ENCODE assay signal across 32 cellular contexts in genomic region chr15:75502360-75502759, GRCh38.
"Had no signal": no experiment of that assay in that cellular context is flagged by ENCODE, and none has a peak within 500 bp of the region (broad histone marks: within the 10 kb centered on the region; RNA-seq: fewer than 3 reads in every experiment).

No MANE protein-coding gene starts in this region.

- H3K27me3 Mint-ChIP-seq: activated B cell treated with CpG ODN at 0.5 μM for 24 hours; activated CD4-positive, alpha-beta memory T cell treated with anti-CD3 and anti-CD28 coated beads for 36 hours; activated CD4-positive, alpha-beta T cell treated with anti-CD3 and anti-CD28 coated beads, Interleukin-2, amount 10 ng/mL, durations not matched to agents 24 days and 14 days; activated naive CD4-positive, alpha-beta T cell treated with anti-CD3 and anti-CD28 coated beads, Interleukin-2, amount 10 ng/mL, durations not matched to agents 7 days and 5 days; activated naive CD8-positive, alpha-beta T cell treated with anti-CD3 and anti-CD28 coated beads, Interleukin-2, amount 10 ng/mL, durations not matched to agents 7 days and 5 days; brain; dendritic cell treated with granulocyte-macrophage colony-stimulating factor and Interleukin-4, amounts not matched to agents 40 ng/mL and 50 ng/mL, for 4 days; T-cell had no signal

- H3K4me1 ChIP-seq: ascending aorta, breast epithelium, esophagus muscularis mucosa, foreskin keratinocyte, gastrocnemius medialis had no signal

- H3K27ac ChIP-seq: ascending aorta, breast epithelium, cardiac muscle cell, coronary artery, dorsolateral prefrontal cortex, esophagus muscularis mucosa, foreskin keratinocyte, gastrocnemius medialis, WERI-Rb-1 had no signal

- H3K4me3 Mint-ChIP-seq: activated B cell treated with CpG ODN at 0.5 μM for 24 hours; activated CD4-positive, alpha-beta memory T cell treated with anti-CD3 and anti-CD28 coated beads for 36 hours; activated CD4-positive, alpha-beta T cell treated with anti-CD3 and anti-CD28 coated beads, Interleukin-2, amount 10 ng/mL, durations not matched to agents 24 days and 14 days; activated naive CD4-positive, alpha-beta T cell treated with anti-CD3 and anti-CD28 coated beads, Interleukin-2, amount 10 ng/mL, durations not matched to agents 7 days and 5 days; activated naive CD8-positive, alpha-beta T cell treated with anti-CD3 and anti-CD28 coated beads, Interleukin-2, amount 10 ng/mL, durations not matched to agents 7 days and 5 days; activated T-cell treated with anti-CD3 and anti-CD28 coated beads, Interleukin-2, amount 50 U/mL, for 4 hours; brain; dendritic cell treated with granulocyte-macrophage colony-stimulating factor and Interleukin-4, amounts not matched to agents 40 ng/mL and 50 ng/mL, for 4 days; endodermal cell; T-cell; T-helper 1 cell treated with Interleukin-12 subunit alpha and Interleukin-12 subunit beta and Interleukin-4 antibody, amounts not matched to agents 30 μg/mL and 1 μg/mL, for 36 hours had no signal

- H3K27me3 ChIP-seq: ascending aorta, breast epithelium, cardiac muscle cell, dorsolateral prefrontal cortex, esophagus muscularis mucosa, foreskin keratinocyte, gastrocnemius medialis had no signal

- H3K27ac Mint-ChIP-seq: activated B cell treated with CpG ODN at 0.5 μM for 24 hours; activated CD4-positive, alpha-beta memory T cell treated with anti-CD3 and anti-CD28 coated beads for 36 hours; activated CD4-positive, alpha-beta T cell treated with anti-CD3 and anti-CD28 coated beads, Interleukin-2, amount 10 ng/mL, durations not matched to agents 24 days and 14 days; activated naive CD4-positive, alpha-beta T cell treated with anti-CD3 and anti-CD28 coated beads, Interleukin-2, amount 50 U/mL, for 72 hours; activated naive CD8-positive, alpha-beta T cell treated with anti-CD3 and anti-CD28 coated beads, Interleukin-2, amount 10 ng/mL, durations not matched to agents 7 days and 5 days; brain; dendritic cell treated with granulocyte-macrophage colony-stimulating factor and Interleukin-4, amounts not matched to agents 40 ng/mL and 50 ng/mL, for 4 days; endodermal cell; T-cell; T-helper 1 cell treated with Interleukin-12 subunit alpha and Interleukin-12 subunit beta and Interleukin-4 antibody, amounts not matched to agents 30 μg/mL and 1 μg/mL, for 36 hours had no signal

- H3K4me3 ChIP-seq: ascending aorta, breast epithelium, cardiac muscle cell, coronary artery, dorsolateral prefrontal cortex, esophagus muscularis mucosa, gastrocnemius medialis had no signal

- DNase-seq: activated B cell treated with CpG ODN at 0.5 μM for 24 hours; activated CD4-positive, alpha-beta memory T cell treated with anti-CD3 and anti-CD28 coated beads for 36 hours; activated CD4-positive, alpha-beta T cell treated with anti-CD3 and anti-CD28 coated beads, Interleukin-2, amount 10 ng/mL, durations not matched to agents 24 days and 14 days; activated CD8-positive, alpha-beta memory T cell treated with anti-CD3 and anti-CD28 coated beads for 24 hours; activated gamma-delta T cell; activated naive CD4-positive, alpha-beta T cell; activated naive CD4-positive, alpha-beta T cell treated with anti-CD3 and anti-CD28 coated beads, Interleukin-2, amount 10 ng/mL, durations not matched to agents 7 days and 5 days; activated naive CD8-positive, alpha-beta T cell treated with anti-CD3 and anti-CD28 coated beads, Interleukin-2, amount 10 ng/mL, durations not matched to agents 7 days and 5 days; activated T-cell treated with anti-CD3 and anti-CD28 coated beads, Interleukin-2, amount 50 U/mL, for 4 hours; central memory CD4-positive, alpha-beta T cell; cerebellar nuclear complex; dorsolateral prefrontal cortex; effector memory CD4-positive, alpha-beta T cell; endodermal cell; erythroblast; foreskin keratinocyte; gastrocnemius medialis; glutamatergic neuron; SW 1271; T-cell; T1000; WERI-Rb-1 had no signal

- H3K9me3 Mint-ChIP-seq: activated B cell treated with CpG ODN at 0.5 μM for 24 hours; activated CD4-positive, alpha-beta memory T cell treated with anti-CD3 and anti-CD28 coated beads for 36 hours; activated CD4-positive, alpha-beta T cell treated with anti-CD3 and anti-CD28 coated beads, Interleukin-2, amount 10 ng/mL, durations not matched to agents 24 days and 14 days; activated naive CD4-positive, alpha-beta T cell treated with anti-CD3 and anti-CD28 coated beads, Interleukin-2, amount 10 ng/mL, durations not matched to agents 7 days and 5 days; activated naive CD4-positive, alpha-beta T cell treated with anti-CD3 and anti-CD28 coated beads, Interleukin-2, amount 50 U/mL, for 72 hours; activated naive CD8-positive, alpha-beta T cell treated with anti-CD3 and anti-CD28 coated beads, Interleukin-2, amount 10 ng/mL, durations not matched to agents 7 days and 5 days; activated T-cell treated with anti-CD3 and anti-CD28 coated beads, Interleukin-2, amount 50 U/mL, for 4 hours; dendritic cell treated with granulocyte-macrophage colony-stimulating factor and Interleukin-4, amounts not matched to agents 40 ng/mL and 50 ng/mL, for 4 days; T-cell; T-helper 1 cell treated with Interleukin-12 subunit alpha and Interleukin-12 subunit beta and Interleukin-4 antibody, amounts not matched to agents 30 μg/mL and 1 μg/mL, for 36 hours had no signal

- H3K4me1 Mint-ChIP-seq: activated B cell treated with CpG ODN at 0.5 μM for 24 hours; activated CD4-positive, alpha-beta T cell treated with anti-CD3 and anti-CD28 coated beads, Interleukin-2, amount 10 ng/mL, durations not matched to agents 24 days and 14 days; activated naive CD4-positive, alpha-beta T cell treated with anti-CD3 and anti-CD28 coated beads, Interleukin-2, amount 10 ng/mL, durations not matched to agents 7 days and 5 days; activated naive CD8-positive, alpha-beta T cell treated with anti-CD3 and anti-CD28 coated beads, Interleukin-2, amount 10 ng/mL, durations not matched to agents 7 days and 5 days; brain; endodermal cell; T-cell had no signal

- ATAC-seq: activated CD4-positive, CD25-positive, alpha-beta regulatory T cell treated with anti-CD3 and anti-CD28 coated beads, Interleukin-2, amount 50 U/mL, for 24 hours; activated naive CD4-positive, alpha-beta T cell treated with anti-CD3 and anti-CD28 coated beads, Interleukin-2, amount 50 U/mL, for 72 hours; activated T-cell treated with anti-CD3 and anti-CD28 coated beads, Interleukin-2, amount 50 U/mL, for 4 hours; foreskin keratinocyte; gastrocnemius medialis; T-cell had no signal

- H3K9me3 ChIP-seq: ascending aorta, breast epithelium, esophagus muscularis mucosa, gastrocnemius medialis had no signal
